ENCODE assay signal across 8 cellular contexts in genomic region chr1:221712776-221713431, GRCh38. TPM values are rescaled to one million over a fixed set of nuclear protein-coding genes. Genes with fewer than 3 reads are reported as not detected.
DNase-seq lines count a peak whose midpoint lies in the region; ATAC-seq and TF ChIP-seq lines count a peak whose summit lies in the region.

No MANE protein-coding gene starts in this region.

- peaks cover 12% of the 10 kb centered on the region for H3K36me3 Mint-ChIP-seq in memory B cell

- H3K4me3 Mint-ChIP-seq in memory B cell, result peak overlapping the region; percentile 9

- H3K9me3 Mint-ChIP-seq in memory B cell, result no peaks in the 10 kb centered on the region

- ATAC-seq in GM19467 (IDR thresholded peaks at IDR 0.05; ENCODE audit: unreplicated experiment), result peak; percentile 61
- ATAC-seq in HG03565 (IDR thresholded peaks at IDR 0.05; ENCODE audit: unreplicated experiment), result peak; percentile 37
- peak; percentile 58 for ATAC-seq in memory B cell (ENCODE audit: low read depth)

- no peak for TF ChIP-seq CTCF in stomach (IDR thresholded peaks at IDR 0.05)

- no peak overlapping the region for H3K4me3 ChIP-seq in stomach

- no peaks in the 10 kb centered on the region for H3K36me3 ChIP-seq in stomach

- WGBS in stomach, 5 donors, result 75 to 89% (median 83%) methylated on average over 3 of the region's 3 CpGs

- peaks cover 9 to 88% (median 40%) of the 10 kb centered on the region in 4 donors for H3K4me1 ChIP-seq in stomach

- H3K9me3 ChIP-seq in stomach, result no peaks in the 10 kb centered on the region

- peaks cover 34% of the 10 kb centered on the region for H3K4me1 Mint-ChIP-seq in memory B cell

- TF ChIP-seq EP300 in stomach (IDR thresholded peaks at IDR 0.05), result no peak

- no peaks in the 10 kb centered on the region for H3K27me3 ChIP-seq in stomach

- no peaks in the 10 kb centered on the region for H3K27me3 Mint-ChIP-seq in memory B cell

- intact Hi-C loops in stomach (cut with DNase I; ENCODE audit: low total_unique reads), result no loop called here
- intact Hi-C loops in cardiac septum (cut with DNase I), result no loop called here

- TF ChIP-seq POLR2A in stomach (IDR thresholded peaks at IDR 0.05), result no peak

- H3K27ac ChIP-seq in stomach, result peak overlapping the region in 4 of 5 donors; percentile 25 to 52 (median 38)

- peak overlapping the region; percentile 89 for H3K27ac Mint-ChIP-seq in memory B cell

- DNase-seq in CD1c-positive myeloid dendritic cell (ENCODE audit: extremely low spot score) (peak; percentile 48), memory B cell (ENCODE audit: low spot score in 2 of 2) (peak; percentile 34 to 36), stomach (peak; percentile 45), D341Med (ENCODE audit: low spot score) (no peak), cardiac septum (ENCODE audit: low spot score) (no peak)
- peak; percentile 62 to 70 for DNase-seq in activated CD8-positive, alpha-beta memory T cell treated with anti-CD3 and anti-CD28 coated beads for 4 hours (ENCODE audit: low read depth in 2 of 2)

RNA-seq across cellular contexts. Expression of gene DUSP10, which starts 29.0 kb away (rescaled TPM):
- total RNA-seq in stomach (10 to 100 TPM in 2 of 5 donors, 1 to 10 TPM in 3; 1.0 to 50.0 (median 8.3) TPM), cardiac septum (2.8 TPM)
- polyA plus RNA-seq in stomach, result 1 to 10 TPM; 2.4 to 3.1 (median 2.9) TPM

Comparison
In these comparisons a context has a peak if more than half of its experiments do, and no peak if none do; other contexts are left out.
1. DNase-seq: peak in CD1c-positive myeloid dendritic cell (single experiment), activated CD8-positive, alpha-beta memory T cell treated with anti-CD3 and anti-CD28 coated beads for 4 hours (2 of 2), memory B cell (2 of 2) and stomach (single experiment); none in D341Med (single experiment) and cardiac septum (single experiment).
2. Peak in every context shown above with its lines, with median percentiles within 50 percentile points of each other: ATAC-seq.